In the genomic region with DNA sequence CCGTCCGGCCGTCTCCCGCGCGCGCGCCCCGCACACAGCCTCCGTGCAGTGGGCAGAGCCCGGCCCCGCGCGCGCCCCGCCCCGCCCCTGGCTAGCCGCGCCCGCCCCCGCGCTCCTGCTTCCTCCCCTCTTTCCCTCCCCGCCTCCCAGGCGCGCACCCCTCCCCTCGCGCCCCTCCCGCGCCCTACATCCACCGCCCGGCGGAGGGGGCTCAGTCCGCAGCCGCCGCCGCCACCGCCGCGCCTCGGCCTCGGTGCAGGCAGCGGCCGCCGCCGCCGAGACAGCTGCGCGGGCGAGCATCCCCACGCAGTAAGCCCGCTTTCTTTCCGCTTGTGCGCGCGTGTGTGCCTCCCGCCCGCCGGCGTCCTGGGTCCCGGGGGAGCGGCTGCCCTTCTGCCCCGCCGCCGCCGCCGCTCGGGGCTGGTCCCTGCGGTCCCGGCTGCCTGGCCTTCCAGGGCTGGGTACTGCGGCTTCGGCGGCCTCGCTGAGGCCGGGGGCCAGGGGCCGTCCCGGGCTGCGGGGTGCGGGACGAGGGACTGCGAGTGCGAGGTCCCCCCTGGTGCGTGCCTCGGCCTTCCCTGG, we compare ENCODE assay signal across 1 cellular context.
TF ChIP-seq lines count a peak whose summit lies in the region.

FHL1 (plus strand) TSS at position 214 of the 582 bp plus-strand sequence.

TF ChIP-seq in SK-N-SH treated with all-trans-retinoic acid at 6 μM for 48 hours, 23 proteins besides CTCF, POLR2A, EP300 and RAD21 (continued from another document):
- no peak for TF ChIP-seq PATZ1 (CRISPR knock-in tag; IDR thresholded peaks at IDR 0.05; ENCODE audit: borderline replicate concordance)
- no peak for TF ChIP-seq ZFP3 (CRISPR knock-in tag; IDR thresholded peaks at IDR 0.05)
- no peak for TF ChIP-seq OSR1 (CRISPR knock-in tag; IDR thresholded peaks at IDR 0.05)
- TF ChIP-seq ISL1 (CRISPR knock-in tag; IDR thresholded peaks at IDR 0.05): no peak
- no peak for TF ChIP-seq ZNF8 (CRISPR knock-in tag; IDR thresholded peaks at IDR 0.05)
